ENCODE assay signal across 8 cellular contexts in the genomic region with DNA sequence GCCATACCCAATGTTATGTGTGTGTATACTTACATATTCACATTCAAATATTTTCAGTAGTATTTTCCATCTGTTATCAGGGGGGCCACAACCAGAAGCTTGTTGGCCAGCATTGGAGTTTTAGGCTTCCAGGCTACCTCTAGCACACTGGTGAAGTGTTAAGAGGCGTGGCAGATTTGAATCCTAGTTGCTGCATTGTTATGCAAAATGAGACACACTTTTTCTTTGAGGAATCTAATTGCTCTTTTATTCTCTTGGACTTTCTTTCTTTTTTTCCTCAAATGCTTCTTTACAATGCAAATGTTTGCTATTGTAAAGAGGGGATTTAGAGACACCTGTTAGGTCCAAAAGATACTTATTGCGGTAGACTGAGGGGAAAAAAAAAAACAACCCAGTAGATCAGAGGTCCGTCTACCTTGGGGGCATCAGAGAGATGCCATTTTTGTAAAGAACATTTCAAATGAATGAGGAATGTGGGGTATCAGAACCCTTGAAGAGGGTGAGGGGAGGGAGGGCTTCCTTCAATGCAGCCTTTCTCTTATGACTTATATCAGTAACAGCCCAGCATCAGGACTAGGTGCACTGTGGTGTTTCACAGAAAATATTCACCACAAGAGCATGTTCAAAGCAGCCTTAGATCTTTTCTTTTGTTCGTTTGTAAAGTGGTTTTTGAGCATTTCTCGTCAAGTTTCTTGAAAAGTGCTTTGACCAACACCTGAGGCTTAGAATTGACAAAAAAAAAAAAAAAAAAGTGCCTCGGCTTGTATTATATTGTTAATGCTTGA. TPM values are rescaled to one million over a fixed set of nuclear protein-coding genes. Genes with fewer than 3 reads are reported as not detected.
DNase-seq lines count a peak whose midpoint lies in the region; ATAC-seq and TF ChIP-seq lines count a peak whose summit lies in the region.

No MANE protein-coding gene starts in this region.

- WGBS in esophagus, 2 donors: 16 to 21% methylated on average over 6 of the region's 6 CpGs

- ATAC-seq in gastrocnemius medialis (no peak), GM19395 (IDR thresholded peaks at IDR 0.05; ENCODE audit: unreplicated experiment) (no peak), HG03159 (IDR thresholded peaks at IDR 0.05; ENCODE audit: unreplicated experiment) (no peak), left lobe of liver (no peak)

- no peak overlapping the region for H3K4me3 ChIP-seq in H7 (ENCODE audit: insufficient read depth, low read depth, low read length)
- H3K4me3 ChIP-seq in esophagus (ENCODE audit: low read depth in 1 of 2, low read length in 2 of 2): peak overlapping the region in 1 of 2 donors; percentile 74
- H3K4me3 ChIP-seq in gastrocnemius medialis: peak overlapping the region; percentile 79 to 96 (median 90)

- TF ChIP-seq CTCF in gastrocnemius medialis (IDR thresholded peaks at IDR 0.05 in 4 of 5, conservative IDR thresholded peaks at IDR 0.05 in 1 of 5): no peak

- peak; percentile 43 for DNase-seq in H7
- DNase-seq in T-helper 22 cell (ENCODE audit: low read depth): peak; percentile 10
- DNase-seq in gastrocnemius medialis: no peak
- no peak for DNase-seq in left lobe of liver (ENCODE audit: low spot score)
- DNase-seq in 8988T: no peak

- H3K27me3 ChIP-seq in H7 (ENCODE audit: control insufficient read depth, insufficient read depth, low read length) (peaks cover 54% of the 10 kb centered on the region), esophagus (ENCODE audit: control insufficient read depth in 1 of 2, insufficient read depth in 2 of 2, low read length in 2 of 2) (no peaks in the 10 kb centered on the region), gastrocnemius medialis (no peaks in the 10 kb centered on the region)

- H3K9me3 ChIP-seq in esophagus (ENCODE audit: control insufficient read depth in 2 of 2, insufficient read depth in 1 of 2, low read depth in 1 of 2, low read length in 1 of 2) (no peaks in the 10 kb centered on the region), gastrocnemius medialis (no peaks in the 10 kb centered on the region)

- no peaks in the 10 kb centered on the region for H3K36me3 ChIP-seq in H7 (replicated peaks; ENCODE audit: control insufficient read depth, insufficient read depth, low read length)
- H3K36me3 ChIP-seq in esophagus (ENCODE audit: control insufficient read depth in 2 of 2, insufficient read depth in 2 of 2, low read length in 1 of 2): no peaks in the 10 kb centered on the region
- no peaks in the 10 kb centered on the region for H3K36me3 ChIP-seq in gastrocnemius medialis

- intact Hi-C loops in gastrocnemius medialis (cut with DNase I; ENCODE audit: low total_unique reads): loop anchor here (5.0 to 10.0 kb wide), 3 partner anchors 138 to 606 kb away; a partner anchor contains a TSS

- H3K4me1 ChIP-seq in esophagus (ENCODE audit: control insufficient read depth in 2 of 2, insufficient read depth in 2 of 2, low read length in 1 of 2): peaks cover 2 to 3% of the 10 kb centered on the region in 2 donors
- H3K4me1 ChIP-seq in gastrocnemius medialis: peaks cover 57 to 58% of the 10 kb centered on the region in 2 donors

- H3K27ac ChIP-seq in esophagus (ENCODE audit: low read depth in 2 of 2, low read length in 1 of 2) (peak overlapping the region; percentile 56 to 74), gastrocnemius medialis (peak overlapping the region; percentile 93 to 99 (median 96))

- in situ Hi-C loops in gastrocnemius medialis (cut with MboI; ENCODE audit: low sequenced_read_pairs in 4 of 4): no loop called here

- no peak for TF ChIP-seq POLR2A in gastrocnemius medialis (IDR thresholded peaks at IDR 0.05)

RNA-seq across cellular contexts. Expression of a gene that starts 3.8 kb away (rescaled TPM):
- total RNA-seq in H7 (2014; rRNA removed; shearing (Covaris generic)): 5.5 and 11.6 TPM in 2 replicates
- 10 to 100 TPM; 18.6 to 28.0 TPM for polyA plus RNA-seq in esophagus
- total RNA-seq in gastrocnemius medialis (10 to 100 TPM; 54.6 to 69.7 (median 63.0) TPM), left lobe of liver (91.3 TPM)

Comparison
In these comparisons a context has a peak if more than half of its experiments do, and no peak if none do; other contexts are left out.
1. DNase-seq: peak in H7 (single experiment) and T-helper 22 cell (single experiment); none in gastrocnemius medialis (0 of 2), left lobe of liver (single experiment) and 8988T (single experiment).